ENCODE assay signal across 25 cellular contexts in the genomic region with DNA sequence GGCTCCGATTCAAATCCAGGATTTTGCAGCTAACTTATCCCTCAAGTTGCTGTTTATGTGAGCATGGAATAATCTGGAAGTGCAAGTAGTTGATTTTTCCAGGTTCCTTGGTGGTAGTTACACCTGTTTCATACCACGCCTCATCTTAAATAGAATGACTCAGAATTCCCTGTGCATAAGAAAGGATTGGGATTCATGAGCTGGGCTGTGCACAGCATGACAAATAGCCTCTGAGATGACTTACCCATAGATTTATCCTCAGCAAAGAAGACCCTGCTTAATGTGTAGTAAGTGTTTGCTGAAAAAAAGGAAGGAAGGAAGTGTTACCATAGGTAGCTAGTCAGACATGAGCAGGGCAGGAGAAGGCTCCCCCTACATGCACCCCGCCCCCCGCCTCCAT.
DNase-seq lines count a peak whose midpoint lies in the region; ATAC-seq, FAIRE-seq and TF ChIP-seq lines count a peak whose summit lies in the region.
"Had no signal": no experiment of that assay in that cellular context is flagged by ENCODE, and none has a peak within 500 bp of the region (broad histone marks: within the 10 kb centered on the region; RNA-seq: fewer than 3 reads in every experiment).

No MANE protein-coding gene starts in this region.

- TF ChIP-seq CTCF in PC-3 (conservative IDR thresholded peaks at IDR 0.05; ENCODE audit: low read depth, low read length) (no peak), H1 (IDR thresholded peaks at IDR 0.05; ENCODE audit: control extremely low read depth in 1 of 3, insufficient read depth in 1 of 3, low read depth in 1 of 3, low read length in 3 of 3) (no peak), PC-9 (conservative IDR thresholded peaks at IDR 0.05) (no peak), HepG2 (CRISPR knock-in tag; IDR thresholded peaks at IDR 0.05) (no peak)

- TF ChIP-seq EP300 in H1 (IDR thresholded peaks at IDR 0.05; ENCODE audit: borderline replicate concordance in 1 of 2, low read depth in 2 of 2, low read length in 2 of 2) (no peak), HepG2 (IDR thresholded peaks at IDR 0.05; ENCODE audit: low read depth in 2 of 2, low read length in 2 of 2) (no peak), HepG2 (CRISPR knock-in tag; IDR thresholded peaks at IDR 0.05; ENCODE audit: borderline replicate concordance) (no peak)

- TF ChIP-seq POLR2A in H1 (IDR thresholded peaks at IDR 0.05; ENCODE audit: control extremely low read depth in 1 of 2, low read depth in 2 of 2, low read length in 2 of 2) (no peak), HepG2 (IDR thresholded peaks at IDR 0.05; ENCODE audit: insufficient read depth in 1 of 2, low read depth in 2 of 2, low read length in 2 of 2) (no peak)

- H2BK12ac ChIP-seq in H1 (ENCODE audit: low read depth, low read length), result no peak overlapping the region

- ATAC-seq in PC-3, result peak; percentile 72
- ATAC-seq in HepG2, result no peak
- ATAC-seq in GM21515 (IDR thresholded peaks at IDR 0.05; ENCODE audit: unreplicated experiment), result no peak
- ATAC-seq: A549, GM12878 had no signal

- H3K9ac ChIP-seq in PC-3 (ENCODE audit: low read length) (no peak overlapping the region), H1 (replicated peaks in 1 of 4; ENCODE audit: extremely low read depth in 1 of 4, low read depth in 3 of 4, low read length in 3 of 4) (no peak overlapping the region), mesendoderm (ENCODE audit: low read length) (no peak overlapping the region), HepG2 (ENCODE audit: insufficient read depth, low read depth, low read length) (no peak overlapping the region)
- H3K9ac ChIP-seq: BLaER1 treated with 17β-estradiol and CSF1 and Interleukin-3, amounts not matched to agents 10 nM and 100 nM had no signal

- H3F3A ChIP-seq in PC-3 (ENCODE audit: low read length, unreplicated experiment), result no peaks in the 10 kb centered on the region
- H3F3A ChIP-seq in PC-9 (ENCODE audit: insufficient read depth, low read depth), result no peaks in the 10 kb centered on the region

- no peaks in the 10 kb centered on the region for H3K27me3 ChIP-seq in PC-3 (ENCODE audit: low read length)
- no peaks in the 10 kb centered on the region for H3K27me3 ChIP-seq in H1 (replicated peaks in 1 of 4; ENCODE audit: control insufficient read depth in 3 of 4, extremely low read depth in 1 of 4, insufficient read depth in 3 of 4, low read length in 3 of 4)
- H3K27me3 ChIP-seq in mesendoderm (ENCODE audit: insufficient read depth, low read length, poor library complexity), result no peaks in the 10 kb centered on the region
- H3K27me3 ChIP-seq in PC-9 (ENCODE audit: insufficient read depth, low read depth), result no peaks in the 10 kb centered on the region
- no peaks in the 10 kb centered on the region for H3K27me3 ChIP-seq in HepG2 (ENCODE audit: control insufficient read depth in 1 of 2, insufficient read depth in 2 of 2, low read length in 2 of 2)
- H3K27me3 ChIP-seq: BE2C; BLaER1 treated with 17β-estradiol and CSF1 and Interleukin-3, amounts not matched to agents 10 nM and 100 nM had no signal

- H3K9me2 ChIP-seq in PC-3 (replicated peaks; ENCODE audit: low read length) (no peaks in the 10 kb centered on the region), PC-9 (ENCODE audit: insufficient read depth) (no peaks in the 10 kb centered on the region)

- no peak overlapping the region for H3K4me3 ChIP-seq in PC-3 (ENCODE audit: low read length)
- H3K4me3 ChIP-seq in H1 (ENCODE audit: extremely low read depth in 1 of 4, insufficient read depth in 2 of 4, low read depth in 3 of 4, low read length in 4 of 4), result no peak overlapping the region
- no peak overlapping the region for H3K4me3 ChIP-seq in mesendoderm (ENCODE audit: low read length)
- H3K4me3 ChIP-seq in PC-9, result no peak overlapping the region
- H3K4me3 ChIP-seq in HepG2 (replicated peaks in 1 of 3; ENCODE audit: insufficient read depth in 1 of 3, low read depth in 2 of 3, low read length in 3 of 3), result no peak overlapping the region
- H3K4me3 ChIP-seq: A549; BLaER1 treated with 17β-estradiol and CSF1 and Interleukin-3, amounts not matched to agents 10 nM and 100 nM; GM12878 had no signal

- no peaks in the 10 kb centered on the region for H3K79me2 ChIP-seq in PC-3 (ENCODE audit: low read length)
- no peaks in the 10 kb centered on the region for H3K79me2 ChIP-seq in H1 (ENCODE audit: control insufficient read depth in 1 of 2, insufficient read depth in 2 of 2, low read length in 2 of 2)
- H3K79me2 ChIP-seq in mesendoderm (ENCODE audit: control insufficient read depth, insufficient read depth, low read length), result no peaks in the 10 kb centered on the region
- no peaks in the 10 kb centered on the region for H3K79me2 ChIP-seq in PC-9 (ENCODE audit: low read depth)
- no peaks in the 10 kb centered on the region for H3K79me2 ChIP-seq in HepG2 (ENCODE audit: insufficient read depth, low read length)

- H4K20me1 ChIP-seq in PC-3 (ENCODE audit: low read length) (no peaks in the 10 kb centered on the region), H1 (replicated peaks in 1 of 2; ENCODE audit: control insufficient read depth in 1 of 2, insufficient read depth in 2 of 2, low read length in 2 of 2) (no peaks in the 10 kb centered on the region), PC-9 (ENCODE audit: insufficient read depth) (no peaks in the 10 kb centered on the region), HepG2 (ENCODE audit: insufficient read depth, low read length) (no peaks in the 10 kb centered on the region)
- H4K20me1 ChIP-seq: BLaER1 treated with 17β-estradiol and CSF1 and Interleukin-3, amounts not matched to agents 10 nM and 100 nM had no signal

- no peak overlapping the region for H2BK15ac ChIP-seq in H1 (ENCODE audit: low read length)
- H2BK15ac ChIP-seq in mesendoderm (replicated peaks; ENCODE audit: low read depth), result no peak overlapping the region

- H3K36me3 ChIP-seq in PC-3 (ENCODE audit: low read depth, low read length), result no peaks in the 10 kb centered on the region
- no peaks in the 10 kb centered on the region for H3K36me3 ChIP-seq in H1 (ENCODE audit: control insufficient read depth in 2 of 4, insufficient read depth in 4 of 4, low read length in 3 of 4)
- H3K36me3 ChIP-seq in mesendoderm (ENCODE audit: control insufficient read depth, insufficient read depth, low read length), result no peaks in the 10 kb centered on the region
- H3K36me3 ChIP-seq in PC-9 (ENCODE audit: low read depth), result no peaks in the 10 kb centered on the region
- H3K36me3 ChIP-seq in HepG2 (replicated peaks in 1 of 2; ENCODE audit: control insufficient read depth in 1 of 2, insufficient read depth in 2 of 2, low read length in 2 of 2), result no peaks in the 10 kb centered on the region
- H3K36me3 ChIP-seq: BE2C; BLaER1 treated with 17β-estradiol and CSF1 and Interleukin-3, amounts not matched to agents 10 nM and 100 nM had no signal

- in situ Hi-C loops in HepG2 (cut with HindIII; ENCODE audit: extremely low pct_ligation_motif_present, low pct_unique_long_range_greater_than_20kb), result no loop called here

- no peak overlapping the region for H3K4ac ChIP-seq in H1 (replicated peaks; ENCODE audit: insufficient read length, low read depth, low read length)
- H3K4ac ChIP-seq in mesendoderm (ENCODE audit: low read depth, low read length), result no peak overlapping the region

- intact Hi-C loops in PC-3 (cut with micrococcal nuclease) (no loop called here), posterior vena cava (cut with DNase I) (loop anchor here in 1 of 2 donors (1.0 kb wide), 1 partner anchor 25 kb away; no protein-coding TSS in a partner anchor), PC-9 (cut with micrococcal nuclease; ENCODE audit: unreplicated experiment) (no loop called here), HepG2 (cut with micrococcal nuclease; ENCODE audit: unreplicated experiment) (no loop called here)

- H3K9me3 ChIP-seq in PC-3 (ENCODE audit: low read length) (no peaks in the 10 kb centered on the region), H1 (ENCODE audit: insufficient read depth in 2 of 2, low read depth in 1 of 2, low read length in 1 of 2) (no peaks in the 10 kb centered on the region), PC-9 (ENCODE audit: insufficient read depth, low read depth) (no peaks in the 10 kb centered on the region), HepG2 (ENCODE audit: low read length) (no peaks in the 10 kb centered on the region; the same call in 1 of the 2 replicates)
- H3K9me3 ChIP-seq: A549; BE2C; BLaER1 treated with 17β-estradiol and CSF1 and Interleukin-3, amounts not matched to agents 10 nM and 100 nM had no signal

- H3K4me1 ChIP-seq in PC-3 (ENCODE audit: insufficient read depth, low read length) (no peaks in the 10 kb centered on the region), H1 (replicated peaks in 1 of 4; ENCODE audit: control insufficient read depth in 3 of 4, insufficient read depth in 4 of 4, low read length in 3 of 4) (peaks cover 0 to 9% (median 0%) of the 10 kb centered on the region in 4 experiments; a peak in 1 of 7 replicates), mesendoderm (ENCODE audit: control insufficient read depth, low read depth, low read length) (no peaks in the 10 kb centered on the region), PC-9 (replicated peaks; ENCODE audit: insufficient read depth) (no peaks in the 10 kb centered on the region), HepG2 (ENCODE audit: insufficient read depth, low read length) (no peaks in the 10 kb centered on the region)
- H3K4me1 ChIP-seq: A549; BE2C; BLaER1 treated with 17β-estradiol and CSF1 and Interleukin-3, amounts not matched to agents 10 nM and 100 nM had no signal

- H2AFZ ChIP-seq in PC-3 (ENCODE audit: low read length) (no peak overlapping the region), H1 (ENCODE audit: low read length) (peak overlapping the region; percentile 61; the same call in 1 of the 2 replicates), PC-9 (no peak overlapping the region), HepG2 (ENCODE audit: low read length) (no peak overlapping the region)

- no peak overlapping the region for H3K14ac ChIP-seq in H1 (ENCODE audit: insufficient read length)

- H2AK5ac ChIP-seq in H1 (ENCODE audit: low read depth, low read length) (no peak overlapping the region), mesendoderm (ENCODE audit: low read length) (no peak overlapping the region)

- no peaks in the 10 kb centered on the region; the same call in 1 of the 2 replicates for H3K23me2 ChIP-seq in H1 (ENCODE audit: low read depth, low read length)

- 94% methylated on average over 4 of the region's 4 CpGs; no CpG with 5 or more reads in 1 of the 2 experiments for WGBS in H1 (ENCODE audit: extremely low coverage in 1 of 2, insufficient coverage in 1 of 2, insufficient read length in 1 of 2, insufficient replicate concordance in 2 of 2, low coverage in 1 of 2, low lambda C conversion rate in 2 of 2, missing lambda C conversion rate in 1 of 2), 2 experiments
- no CpG with 5 or more reads among the region's 4 CpGs for WGBS in mesendoderm (ENCODE audit: extremely low coverage, insufficient coverage, low lambda C conversion rate)
- 5% methylated on average over 4 of the region's 4 CpGs for WGBS in HepG2 (ENCODE audit: low lambda C conversion rate)

- BruUV-seq in PC-3 (replicated peaks; lab: Mats Ljungman, UMichigan) (no TSS peak), PC-9 (replicated peaks; lab: Mats Ljungman, UMichigan) (no TSS peak), HepG2 (replicated peaks; lab: Mats Ljungman, UMichigan) (no TSS peak)

- H2BK5ac ChIP-seq in H1 (ENCODE audit: low read depth, low read length) (no peak overlapping the region), mesendoderm (ENCODE audit: low read length) (no peak overlapping the region)

- H4K8ac ChIP-seq in H1 (ENCODE audit: extremely low read depth, insufficient read depth, low read length) (no peak overlapping the region), mesendoderm (ENCODE audit: low read depth, low read length) (no peak overlapping the region)

- H3K27ac ChIP-seq in PC-3 (ENCODE audit: low read length), result no peak overlapping the region
- H3K27ac ChIP-seq in H1 (ENCODE audit: low read depth, low read length), result no peak overlapping the region
- no peak overlapping the region for H3K27ac ChIP-seq in mesendoderm (ENCODE audit: low read depth, low read length)
- H3K27ac ChIP-seq in PC-9, result no peak overlapping the region
- H3K27ac ChIP-seq in HepG2 (ENCODE audit: extremely low read length, insufficient read depth, low read length), result no peak overlapping the region
- H3K27ac ChIP-seq: A549; BLaER1 treated with 17β-estradiol and CSF1 and Interleukin-3, amounts not matched to agents 10 nM and 100 nM had no signal

- POLR2A ChIA-PET in PC-3 (lab: Charles Lee; ENCODE audit: unreplicated experiment) (no interaction called here), H1 (lab: Charles Lee; ENCODE audit: partially characterized antibody) (no interaction called here), PC-9 (lab: Charles Lee; ENCODE audit: unreplicated experiment) (no interaction called here), HepG2 (lab: Yijun Ruan, JAX) (no interaction called here)

- H3K4me2 ChIP-seq in PC-3 (ENCODE audit: low read length) (no peak overlapping the region), H1 (ENCODE audit: insufficient read depth in 1 of 2, low read depth in 2 of 2, low read length in 2 of 2) (no peak overlapping the region), mesendoderm (ENCODE audit: low read length) (no peak overlapping the region), PC-9 (no peak overlapping the region), HepG2 (ENCODE audit: low read depth, low read length) (no peak overlapping the region)
- H3K4me2 ChIP-seq: A549; BLaER1 treated with 17β-estradiol and CSF1 and Interleukin-3, amounts not matched to agents 10 nM and 100 nM had no signal

- H4K5ac ChIP-seq in H1 (ENCODE audit: insufficient read length, low read depth, low read length) (no peak overlapping the region), mesendoderm (ENCODE audit: low read length) (no peak overlapping the region)

- no peaks in the 10 kb centered on the region for H3K79me1 ChIP-seq in H1 (ENCODE audit: low read depth, low read length)
- no peaks in the 10 kb centered on the region for H3K79me1 ChIP-seq in mesendoderm (ENCODE audit: low read length)

- no peak overlapping the region for H2BK120ac ChIP-seq in H1 (replicated peaks; ENCODE audit: low read depth, low read length)
- H2BK120ac ChIP-seq in mesendoderm (ENCODE audit: low read depth, low read length), result no peak overlapping the region

- H3K56ac ChIP-seq in H1 (replicated peaks; ENCODE audit: insufficient read length, low read depth, low read length), result no peak overlapping the region
- H3K56ac ChIP-seq in mesendoderm (ENCODE audit: low read length), result no peak overlapping the region

- FAIRE-seq in H1 (lab: Jason Lieb, UNC) (no peak), HepG2 (lab: Jason Lieb, UNC) (no peak)
- FAIRE-seq: A549, D721Med, GM12878, GM19239 had no signal

- TF ChIP-seq RAD21 in H1 (IDR thresholded peaks at IDR 0.05 in 1 of 2, conservative IDR thresholded peaks at IDR 0.05 in 1 of 2; ENCODE audit: low read depth in 2 of 2, low read length in 2 of 2), result no peak
- no peak for TF ChIP-seq RAD21 in HepG2 (CRISPR knock-in tag; IDR thresholded peaks at IDR 0.05)

- DNase-seq in PC-3 (peak; percentile 38), H1 (ENCODE audit: low read depth in 1 of 2, low spot score in 2 of 2) (no peak), mesendoderm (peak; percentile 3), posterior vena cava (ENCODE audit: low spot score) (peak; percentile 41), PC-9 (no peak), HepG2 (ENCODE audit: low spot score) (no peak)
- DNase-seq: 8988T; ACHN; AML-193; BE2C; CD4-positive, alpha-beta T cell; CD8-positive, alpha-beta memory T cell; DMS 273 treated with DMSO at 0.1 percent for 48 hours; DMS79; EL; GDM1; GOT3; H7; HCEC 1CT had no signal

- no peak overlapping the region for H4K91ac ChIP-seq in H1 (replicated peaks; ENCODE audit: insufficient read length, low read length)

- CTCF ChIA-PET in PC-3 (lab: Charles Lee) (no interaction called here), H1 (lab: Charles Lee; ENCODE audit: partially characterized antibody) (no interaction called here), PC-9 (lab: Charles Lee) (no interaction called here), HepG2 (lab: Yijun Ruan, JAX; ENCODE audit: low intra/inter-chr PET ratio, low total read pairs) (no interaction called here)

- no peak overlapping the region for H3K18ac ChIP-seq in H1 (ENCODE audit: extremely low read depth, low read length)
- H3K18ac ChIP-seq in mesendoderm (ENCODE audit: low read length), result no peak overlapping the region

- no peak overlapping the region for H2BK20ac ChIP-seq in H1 (ENCODE audit: low read length)

- H3K23ac ChIP-seq in H1 (ENCODE audit: insufficient read length) (no peak overlapping the region), mesendoderm (ENCODE audit: low read length) (no peak overlapping the region)

Comparison
In these comparisons a context has a peak if more than half of its experiments do, and no peak if none do; other contexts are left out.
1. DNase-seq: peak in PC-3 (single experiment), mesendoderm (single experiment) and posterior vena cava (single experiment); none in H1 (0 of 2), PC-9 (0 of 2) and HepG2 (single experiment).